In the genomic region with DNA sequence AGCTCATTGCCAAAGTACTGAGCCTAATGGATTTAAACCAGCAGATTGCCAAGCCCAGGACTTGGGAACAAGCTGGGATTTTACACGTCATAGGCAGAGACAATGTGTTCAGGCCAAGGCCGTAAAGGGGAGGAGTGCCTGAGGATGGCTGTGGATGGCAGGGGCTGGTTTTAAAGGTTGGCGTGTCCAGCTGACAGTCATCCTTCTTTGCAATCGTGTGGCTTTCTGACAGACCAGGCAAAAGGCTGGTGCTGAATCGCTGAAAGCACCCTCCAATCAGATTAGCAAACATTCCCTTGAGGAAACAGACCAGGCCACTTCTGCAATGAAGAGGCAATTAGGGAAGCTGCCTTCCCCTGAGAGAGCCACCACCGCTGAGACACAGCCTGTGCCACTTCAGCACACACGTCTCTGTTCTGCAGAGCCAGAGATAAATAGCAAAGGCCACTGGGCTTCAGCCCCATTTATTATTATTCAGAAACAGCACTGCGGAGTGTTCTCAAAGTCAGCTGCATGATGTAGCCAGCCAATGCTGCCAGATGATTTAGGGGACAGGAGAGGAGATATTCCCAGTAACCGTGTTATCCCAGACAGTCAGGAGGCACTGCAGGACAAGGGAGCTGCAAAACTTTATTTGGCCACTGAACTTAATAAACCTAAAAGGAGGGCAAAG, we compare ENCODE assay signal across 10 cellular contexts. TPM values are rescaled to one million over a fixed set of nuclear protein-coding genes. Genes with fewer than 3 reads are reported as not detected.
A peak's percentile ranks its signal among the peaks of the same experiment; 100 is the strongest.
DNase-seq lines count a peak whose midpoint lies in the region; ATAC-seq, FAIRE-seq and TF ChIP-seq lines count a peak whose summit lies in the region.
"Had no signal": no experiment of that assay in that cellular context is flagged by ENCODE, and none has a peak within 500 bp of the region (broad histone marks: within the 10 kb centered on the region; RNA-seq: fewer than 3 reads in every experiment).

No MANE protein-coding gene starts in this region.

- peaks cover 39 to 42% (median 42%) of the 10 kb centered on the region in 3 donors for H3K4me1 ChIP-seq in skeletal muscle tissue (ENCODE audit: control insufficient read depth in 3 of 3, insufficient read depth in 3 of 3, low read length in 3 of 3)

- H3K9ac ChIP-seq in skeletal muscle tissue (ENCODE audit: low read depth in 1 of 3, low read length in 3 of 3) = peak overlapping the region in 1 of 3 donors; percentile 9

- peak overlapping the region; percentile 5 for H3K27ac ChIP-seq in skeletal muscle tissue (ENCODE audit: low read depth, low read length)

- H3K9me3 ChIP-seq in skeletal muscle tissue (ENCODE audit: control insufficient read depth in 3 of 3, low read length in 3 of 3) = no peaks in the 10 kb centered on the region

- ATAC-seq in Right ventricle myocardium superior (ENCODE audit: poor library complexity) = peak; percentile 80
- ATAC-seq: activated CD4-positive, CD25-positive, alpha-beta regulatory T cell treated with anti-CD3 and anti-CD28 coated beads, Interleukin-2, amount 50 U/mL, for 24 hours; activated naive CD4-positive, alpha-beta T cell treated with anti-CD3 and anti-CD28 coated beads, Interleukin-2, amount 50 U/mL, for 72 hours had no signal

- DNase-seq in NCI-H1092 treated with DMSO at 0.1 percent for 48 hours (lab: John Stamatoyannopoulos, UW) = peak; percentile 95
- peak; percentile 85 for DNase-seq in NCI-H82 (lab: John Stamatoyannopoulos, UW)
- peak; percentile 53 for DNase-seq in Right ventricle myocardium superior
- no peak for DNase-seq in EL
- no peak for DNase-seq in HUDEP-2 (lab: John Stamatoyannopoulos, UW; ENCODE audit: unreplicated experiment in 76 of 76)
- DNase-seq in globus pallidus (ENCODE audit: low spot score) = no peak
- no peak for DNase-seq in GM12891 (ENCODE audit: insufficient read length, low spot score)

- no peaks in the 10 kb centered on the region for H3K36me3 ChIP-seq in skeletal muscle tissue (ENCODE audit: control insufficient read depth in 3 of 3, insufficient read depth in 3 of 3, low read length in 3 of 3)

- no peak for FAIRE-seq in GM12891 (lab: Jason Lieb, UNC)

- no peak overlapping the region for H3K4me3 ChIP-seq in skeletal muscle tissue (ENCODE audit: low read length in 3 of 3)

- no peak for TF ChIP-seq POLR2A in GM12891 (IDR thresholded peaks at IDR 0.05; ENCODE audit: low read depth, low read length)

- intact Hi-C loops in Right ventricle myocardium superior (cut with DNase I) = loop anchor here (5.0 kb wide), 1 partner anchor 130 kb away; no protein-coding TSS in a partner anchor

- H3K27me3 ChIP-seq in skeletal muscle tissue (ENCODE audit: control insufficient read depth in 3 of 3, insufficient read depth in 3 of 3, low read length in 3 of 3) = no peaks in the 10 kb centered on the region

TF ChIP-seq in GM12891, 5 proteins besides CTCF, POLR2A, EP300 and RAD21:
- TF ChIP-seq TAF1 (IDR thresholded peaks at IDR 0.05; ENCODE audit: low read depth, low read length) = no peak

RNA-seq across cellular contexts. Expression of gene CSNK2A3, which starts 54.2 kb away (rescaled TPM):
- total RNA-seq in Right ventricle myocardium superior (1.2 TPM), skeletal muscle tissue (0.52 TPM)
- 1.6 TPM for polyA plus RNA-seq in GM12891 (2012; ENCODE audit: low read depth, missing spikeins)

Comparison
In these comparisons a context has a peak if more than half of its experiments do, and no peak if none do; other contexts are left out.
1. DNase-seq: peak in NCI-H1092 treated with DMSO at 0.1 percent for 48 hours (single experiment), NCI-H82 (single experiment) and Right ventricle myocardium superior (single experiment); none in EL (single experiment), HUDEP-2 (0 of 76), globus pallidus (single experiment) and GM12891 (single experiment).